ENCODE assay signal across 8 cellular contexts in the genomic region with DNA sequence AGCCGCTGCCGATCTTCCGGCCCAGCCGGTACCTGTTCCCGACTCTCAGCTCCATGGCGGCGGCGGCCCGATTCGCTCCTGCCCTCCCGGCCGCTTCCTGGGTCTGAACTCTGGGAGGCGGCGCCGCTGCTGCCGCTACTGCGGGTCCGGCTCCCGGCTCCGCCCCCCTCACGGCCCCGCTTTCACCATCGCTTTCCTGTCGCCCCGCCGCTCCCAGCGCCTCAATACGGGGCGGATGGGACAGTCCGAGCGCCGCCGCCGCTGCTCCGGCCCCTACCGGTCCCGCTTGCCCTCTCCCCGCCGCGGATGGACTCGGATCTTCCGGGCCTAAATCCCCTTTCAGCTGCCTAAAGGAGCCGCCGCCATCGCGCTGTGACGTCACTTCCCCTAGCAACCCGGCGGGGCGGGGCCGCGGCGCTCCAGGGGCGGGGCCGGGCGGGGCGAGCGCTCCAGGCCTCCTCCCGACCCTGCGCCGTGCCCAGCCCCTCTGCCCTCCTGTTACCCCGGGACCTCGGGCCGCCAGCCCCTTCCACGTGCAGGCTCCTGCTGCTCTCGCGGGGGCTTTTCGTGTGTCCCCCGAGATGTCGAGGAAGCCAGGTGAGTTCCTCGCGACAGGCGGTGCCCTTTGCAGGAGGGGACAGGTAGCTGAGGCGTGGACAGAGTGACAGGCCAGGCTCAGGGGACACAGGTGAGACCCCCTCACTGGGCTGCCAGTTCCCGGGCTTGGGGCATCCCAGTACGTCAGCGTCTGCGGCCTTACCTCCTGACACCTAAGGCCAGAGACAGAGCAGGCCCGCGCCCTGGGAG. TPM values are rescaled to one million over a fixed set of nuclear protein-coding genes. Genes with fewer than 3 reads are reported as not detected.
DNase-seq lines count a peak whose midpoint lies in the region; ATAC-seq, FAIRE-seq and TF ChIP-seq lines count a peak whose summit lies in the region.

A gene (minus strand): TSS at position 374 of the 807 bp plus-strand sequence. CDS start 319 bp downstream, at position 55.

- peak within 1 kb of the TSS; percentile 93 for H3K4me3 Mint-ChIP-seq in activated T-cell treated with anti-CD3 and anti-CD28 coated beads, Interleukin-2, amount 50 U/mL, for 24 hours

- H3K27ac Mint-ChIP-seq in activated T-cell treated with anti-CD3 and anti-CD28 coated beads, Interleukin-2, amount 50 U/mL, for 24 hours = peak within 1 kb of the TSS; percentile 100

- no peak for TF ChIP-seq CTCF in D721Med (IDR thresholded peaks at IDR 0.05; ENCODE audit: insufficient read depth, missing control alignments)

- H3K4me3 ChIP-seq in esophagus (ENCODE audit: low read depth in 1 of 2, low read length in 2 of 2) = peak within 1 kb of the TSS; percentile 77 to 89
- peak within 1 kb of the TSS; percentile 51 for H3K4me3 ChIP-seq in mucosa of stomach (ENCODE audit: low read length)

- peak within 1 kb of the TSS; percentile 95 to 98 for H3K27ac ChIP-seq in esophagus (ENCODE audit: low read depth in 2 of 2, low read length in 1 of 2)

- H3K36me3 Mint-ChIP-seq in activated T-cell treated with anti-CD3 and anti-CD28 coated beads, Interleukin-2, amount 50 U/mL, for 24 hours (ENCODE audit: low read depth) = peaks cover 42% of the 10 kb centered on the region

- 4% methylated on average over 75 to 80 of the region's 80 CpGs for WGBS in esophagus, 2 donors

- DNase-seq in D721Med (ENCODE audit: insufficient read length, low spot score) = peak; percentile 97
- peak; percentile 86 for DNase-seq in KG1 (lab: John Stamatoyannopoulos, UW)
- DNase-seq in activated T-cell treated with anti-CD3 and anti-CD28 coated beads, Interleukin-2, amount 50 U/mL, for 24 hours = peak; percentile 98
- DNase-seq in stimulated activated CD8-positive, alpha-beta memory T cell treated with anti-CD3 and anti-CD28 coated beads, Interleukin-4, amount 100 ng/mL, for 48 hours = peak; percentile 96

- peak; percentile 68 for ATAC-seq in GM21529 (IDR thresholded peaks at IDR 0.05; ENCODE audit: unreplicated experiment)

- H3K9ac ChIP-seq in mucosa of stomach (ENCODE audit: low read length) = peak within 1 kb of the TSS; percentile 87

- peaks cover 4 to 20% of the 10 kb centered on the region in 2 donors for H3K36me3 ChIP-seq in esophagus (ENCODE audit: control insufficient read depth in 2 of 2, insufficient read depth in 2 of 2, low read length in 1 of 2)
- peaks cover 6% of the 10 kb centered on the region for H3K36me3 ChIP-seq in mucosa of stomach (ENCODE audit: control insufficient read depth, insufficient read depth, low read length)

- FAIRE-seq in D721Med (lab: Jason Lieb, UNC) = no peak

- H3K4me1 ChIP-seq in esophagus (ENCODE audit: control insufficient read depth in 2 of 2, insufficient read depth in 2 of 2, low read length in 1 of 2) (peaks cover 0 to 29% of the 10 kb centered on the region in 2 donors), mucosa of stomach (ENCODE audit: control insufficient read depth, insufficient read depth, low read length) (peaks cover 49% of the 10 kb centered on the region)

- H3K27me3 Mint-ChIP-seq in activated T-cell treated with anti-CD3 and anti-CD28 coated beads, Interleukin-2, amount 50 U/mL, for 24 hours = no peaks in the 10 kb centered on the region

- H3K27me3 ChIP-seq in esophagus (ENCODE audit: control insufficient read depth in 1 of 2, insufficient read depth in 2 of 2, low read length in 2 of 2) = no peaks in the 10 kb centered on the region
- no peaks in the 10 kb centered on the region for H3K27me3 ChIP-seq in mucosa of stomach (ENCODE audit: control insufficient read depth, insufficient read depth, low read length)

- no peaks in the 10 kb centered on the region for H3K9me3 Mint-ChIP-seq in activated T-cell treated with anti-CD3 and anti-CD28 coated beads, Interleukin-2, amount 50 U/mL, for 24 hours

- H3K9me3 ChIP-seq in esophagus (ENCODE audit: control insufficient read depth in 2 of 2, insufficient read depth in 1 of 2, low read depth in 1 of 2, low read length in 1 of 2) (no peaks in the 10 kb centered on the region), mucosa of stomach (ENCODE audit: control insufficient read depth, low read length) (no peaks in the 10 kb centered on the region)

- peaks cover 43% of the 10 kb centered on the region for H3K4me1 Mint-ChIP-seq in activated T-cell treated with anti-CD3 and anti-CD28 coated beads, Interleukin-2, amount 50 U/mL, for 24 hours (ENCODE audit: low read depth)

TF ChIP-seq in PFSK-1, 5 proteins besides CTCF, POLR2A, EP300 and RAD21:
- TF ChIP-seq POLR2AphosphoS5 (IDR thresholded peaks at IDR 0.05; ENCODE audit: low read depth, low read length) (peak; percentile 77; the same call in 1 of the 2 replicates), TAF1 (IDR thresholded peaks at IDR 0.05; ENCODE audit: borderline replicate concordance, insufficient read depth, low read length) (peak; percentile 71), SIN3A (IDR thresholded peaks at IDR 0.05; ENCODE audit: borderline replicate concordance, insufficient read depth, low read length) (peak; percentile 64; the same call in 1 of the 2 replicates), FOXP2 (optimal IDR thresholded peaks at IDR 0.05; ENCODE audit: borderline replicate concordance, extremely low read depth, extremely low read length, insufficient read depth) (peak; percentile 52)
- TF ChIP-seq, protein P1, sequence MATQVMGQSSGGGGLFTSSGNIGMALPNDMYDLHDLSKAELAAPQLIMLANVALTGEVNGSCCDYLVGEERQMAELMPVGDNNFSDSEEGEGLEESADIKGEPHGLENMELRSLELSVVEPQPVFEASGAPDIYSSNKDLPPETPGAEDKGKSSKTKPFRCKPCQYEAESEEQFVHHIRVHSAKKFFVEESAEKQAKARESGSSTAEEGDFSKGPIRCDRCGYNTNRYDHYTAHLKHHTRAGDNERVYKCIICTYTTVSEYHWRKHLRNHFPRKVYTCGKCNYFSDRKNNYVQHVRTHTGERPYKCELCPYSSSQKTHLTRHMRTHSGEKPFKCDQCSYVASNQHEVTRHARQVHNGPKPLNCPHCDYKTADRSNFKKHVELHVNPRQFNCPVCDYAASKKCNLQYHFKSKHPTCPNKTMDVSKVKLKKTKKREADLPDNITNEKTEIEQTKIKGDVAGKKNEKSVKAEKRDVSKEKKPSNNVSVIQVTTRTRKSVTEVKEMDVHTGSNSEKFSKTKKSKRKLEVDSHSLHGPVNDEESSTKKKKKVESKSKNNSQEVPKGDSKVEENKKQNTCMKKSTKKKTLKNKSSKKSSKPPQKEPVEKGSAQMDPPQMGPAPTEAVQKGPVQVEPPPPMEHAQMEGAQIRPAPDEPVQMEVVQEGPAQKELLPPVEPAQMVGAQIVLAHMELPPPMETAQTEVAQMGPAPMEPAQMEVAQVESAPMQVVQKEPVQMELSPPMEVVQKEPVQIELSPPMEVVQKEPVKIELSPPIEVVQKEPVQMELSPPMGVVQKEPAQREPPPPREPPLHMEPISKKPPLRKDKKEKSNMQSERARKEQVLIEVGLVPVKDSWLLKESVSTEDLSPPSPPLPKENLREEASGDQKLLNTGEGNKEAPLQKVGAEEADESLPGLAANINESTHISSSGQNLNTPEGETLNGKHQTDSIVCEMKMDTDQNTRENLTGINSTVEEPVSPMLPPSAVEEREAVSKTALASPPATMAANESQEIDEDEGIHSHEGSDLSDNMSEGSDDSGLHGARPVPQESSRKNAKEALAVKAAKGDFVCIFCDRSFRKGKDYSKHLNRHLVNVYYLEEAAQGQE (IDR thresholded peaks at IDR 0.05; ENCODE audit: insufficient read depth in 1 of 2, low read depth in 2 of 2, low read length in 2 of 2) = no peak

RNA-seq across cellular contexts. Expression of the gene that starts here (rescaled TPM):
- polyA plus RNA-seq in PFSK-1 (2012; ENCODE audit: insufficient read length, low read depth) = 269 TPM
- polyA plus RNA-seq in esophagus = 10 to 100 TPM; 63.7 to 79.6 TPM

Comparison
In these comparisons a context has a peak if more than half of its experiments do, and no peak if none do; other contexts are left out.
1. Peak in every context shown above with its lines: DNase-seq, ATAC-seq, H3K4me3 ChIP-seq and H3K27ac ChIP-seq.